Comparison of ENCODE assay signal across 20 cellular contexts in genomic region chr3:9035473-9035872, GRCh38.
"Had no signal": no experiment of that assay in that cellular context is flagged by ENCODE, and none has a peak within 500 bp of the region (broad histone marks: within the 10 kb centered on the region; RNA-seq: fewer than 3 reads in every experiment).

No MANE protein-coding gene starts in this region.

- DNase-seq: activated gamma-delta T cell treated with Interleukin-2 at 50 U/mL for 16 hours; activated T-cell treated with anti-CD3 and anti-CD28 coated beads, Interleukin-2, amount 50 U/mL, for 1 hour; adrenal gland; brain microvascular endothelial cell; caudate nucleus; effector memory CD4-positive, alpha-beta T cell; foreskin melanocyte; kidney; left lung; naive B cell; occipital lobe; small intestine; stimulated activated CD4-positive, alpha-beta T cell treated with anti-CD3 and anti-CD28 coated beads, Interleukin-2, amount 100 ng/mL, for 24 hours; stimulated activated naive B cell treated with anti-CD40 and anti-IgM and Interleukin-4, amounts not matched to agents 10 μg/mL and 1 μg/mL and 100 μg/mL, for 72 hours; transverse colon had no signal

- H3K27me3 Mint-ChIP-seq: activated naive CD8-positive, alpha-beta T cell had no signal

- ATAC-seq: esophagus mucosa; left lung; stimulated activated naive B cell treated with anti-CD40 and anti-IgM and Interleukin-4, amounts not matched to agents 10 μg/mL and 1 μg/mL and 100 μg/mL, for 72 hours had no signal

- H3K27ac Mint-ChIP-seq: activated naive CD8-positive, alpha-beta T cell; stimulated activated naive B cell treated with anti-CD40 and anti-IgM and Interleukin-4, amounts not matched to agents 10 μg/mL and 1 μg/mL and 100 μg/mL, for 72 hours; WTC11 had no signal

- H3K36me3 Mint-ChIP-seq: activated naive CD8-positive, alpha-beta T cell; naive B cell; stimulated activated naive B cell treated with anti-CD40 and anti-IgM and Interleukin-4, amounts not matched to agents 10 μg/mL and 1 μg/mL and 100 μg/mL, for 72 hours; WTC11 had no signal

- H3K4me3 Mint-ChIP-seq: activated naive CD8-positive, alpha-beta T cell; naive B cell; neural crest cell; stimulated activated naive B cell treated with anti-CD40 and anti-IgM and Interleukin-4, amounts not matched to agents 10 μg/mL and 1 μg/mL and 100 μg/mL, for 72 hours; WTC11 had no signal

- FAIRE-seq: kidney, small intestine, urothelium cell line had no signal

- H3K9me3 Mint-ChIP-seq: naive B cell; neural crest cell; stimulated activated naive B cell treated with anti-CD40 and anti-IgM and Interleukin-4, amounts not matched to agents 10 μg/mL and 1 μg/mL and 100 μg/mL, for 72 hours; WTC11 had no signal
